ENCODE assay signal across 1 cellular context in the genomic region with DNA sequence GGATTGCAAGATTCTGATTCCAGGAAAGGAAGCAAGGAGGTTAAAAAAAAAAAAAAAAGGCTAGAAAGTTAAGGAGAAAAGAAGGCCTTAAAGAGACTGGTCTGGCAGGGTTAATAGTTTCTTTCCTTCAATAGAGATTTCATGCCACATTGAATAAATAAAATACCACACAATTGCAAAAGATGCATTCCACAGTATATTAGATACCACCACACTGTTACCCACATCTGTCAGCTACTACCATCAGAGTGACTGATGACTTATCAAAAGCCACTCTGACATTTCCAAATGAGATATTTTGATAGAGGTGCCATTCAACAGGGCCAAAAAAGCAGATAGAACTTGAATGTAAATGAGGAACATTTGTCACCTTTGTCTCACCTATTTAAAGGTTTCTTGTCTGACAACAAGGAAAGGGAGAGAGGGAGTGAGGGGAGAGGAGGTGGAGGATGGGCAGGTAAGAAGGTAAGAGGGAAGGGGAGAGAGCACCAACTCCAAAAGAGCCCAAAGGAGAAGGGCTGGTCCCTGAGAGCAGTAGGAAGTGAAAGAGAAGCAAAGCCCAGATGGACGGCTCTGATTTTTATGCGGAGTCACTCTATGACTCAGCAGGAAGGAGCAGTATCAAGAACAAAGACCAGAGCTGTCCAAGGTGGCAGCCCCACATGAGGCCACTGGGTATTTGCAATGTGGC.
A peak's percentile ranks its signal among the peaks of the same experiment; 100 is the strongest.
TF ChIP-seq lines count a peak whose summit lies in the region.

No MANE protein-coding gene starts in this region.

TF ChIP-seq in HCT116, 20 proteins besides CTCF, POLR2A, EP300 and RAD21 (continued from another document):
- peak; percentile 99 for TF ChIP-seq REST (IDR thresholded peaks at IDR 0.05; ENCODE audit: low read depth)
- peak; percentile 28; the same call in 1 of the 2 replicates for TF ChIP-seq POLR2AphosphoS5 (IDR thresholded peaks at IDR 0.05; ENCODE audit: low read depth, low read length)
- no peak for TF ChIP-seq EGR1 (IDR thresholded peaks at IDR 0.05; ENCODE audit: low read depth)
